14 cellular contexts compared by ENCODE assay signal in genomic region chr1:169584483-169585144, GRCh38. TPM values are rescaled to one million over a fixed set of nuclear protein-coding genes. Genes with fewer than 3 reads are reported as not detected.
A peak's percentile ranks its signal among the peaks of the same experiment; 100 is the strongest.
DNase-seq lines count a peak whose midpoint lies in the region; ATAC-seq, FAIRE-seq and TF ChIP-seq lines count a peak whose summit lies in the region.
"Had no signal": no experiment of that assay in that cellular context is flagged by ENCODE, and none has a peak within 500 bp of the region (broad histone marks: within the 10 kb centered on the region; RNA-seq: fewer than 3 reads in every experiment).

No MANE protein-coding gene starts in this region.

- H3K9ac ChIP-seq in keratinocyte (ENCODE audit: control insufficient read depth, extremely low read depth, insufficient read depth, low read length) = no peak overlapping the region

- no peaks in the 10 kb centered on the region for H4K20me1 ChIP-seq in keratinocyte (ENCODE audit: control insufficient read depth, extremely low read depth, insufficient read depth, low read length)

- H3K9me1 ChIP-seq in keratinocyte (ENCODE audit: control insufficient read depth, extremely low read depth, insufficient read depth, low read length) = no peaks in the 10 kb centered on the region

- H3K27me3 Mint-ChIP-seq in activated CD4-positive, alpha-beta T cell treated with anti-CD3 and anti-CD28 coated beads, Interleukin-2, amount 10 ng/mL, durations not matched to agents 7 days and 5 days = no peaks in the 10 kb centered on the region

- H3K9me3 ChIP-seq in A549 = no peaks in the 10 kb centered on the region
- H3K9me3 ChIP-seq in keratinocyte (ENCODE audit: control insufficient read depth, low read depth, low read length) = no peaks in the 10 kb centered on the region
- H3K9me3 ChIP-seq: heart left ventricle, pancreas, SJSA1 had no signal

- TF ChIP-seq CTCF in A549 (IDR thresholded peaks at IDR 0.05) = no peak
- no peak for TF ChIP-seq CTCF in D721Med (IDR thresholded peaks at IDR 0.05; ENCODE audit: insufficient read depth, missing control alignments)
- TF ChIP-seq CTCF in keratinocyte (optimal IDR thresholded peaks at IDR 0.05 in 1 of 3, IDR thresholded peaks at IDR 0.05 in 1 of 3, conservative IDR thresholded peaks at IDR 0.05 in 1 of 3; ENCODE audit: extremely low read depth in 1 of 3, insufficient read depth in 2 of 3, low read length in 3 of 3) = no peak
- no peak for TF ChIP-seq CTCF in GM10266 (IDR thresholded peaks at IDR 0.05; ENCODE audit: control insufficient read depth, insufficient read depth, low read depth, missing control alignments)

- H3K4me3 Mint-ChIP-seq in activated CD4-positive, alpha-beta T cell treated with anti-CD3 and anti-CD28 coated beads, Interleukin-2, amount 10 ng/mL, durations not matched to agents 7 days and 5 days = peak overlapping the region; percentile 89

- H3K79me2 ChIP-seq in keratinocyte (ENCODE audit: control insufficient read depth, insufficient read depth, low read length) = no peaks in the 10 kb centered on the region

- H3K4me1 ChIP-seq in A549 (no peaks in the 10 kb centered on the region; the same call in 2 of the 3 replicates), keratinocyte (ENCODE audit: control insufficient read depth, extremely low read depth, insufficient read depth, low read length) (peaks cover 8% of the 10 kb centered on the region)
- H3K4me1 ChIP-seq: pancreas, SJSA1 had no signal

- no peak for ATAC-seq in A549
- no peak for ATAC-seq in HG03520 (IDR thresholded peaks at IDR 0.05; ENCODE audit: unreplicated experiment)
- no peak for ATAC-seq in SK-N-SH treated with all-trans-retinoic acid at 6 μM for 48 hours
- ATAC-seq: heart left ventricle, pancreas had no signal

- CTCF ChIA-PET in A549 (lab: Yijun Ruan, JAX) = interaction anchor here (1.4 kb wide), 1 partner anchor 127 kb away, joined by 3 read pairs; no protein-coding TSS in a partner anchor
- CTCF ChIA-PET in activated CD4-positive, alpha-beta T cell treated with anti-CD3 and anti-CD28 coated beads, Interleukin-2, amount 10 ng/mL, durations not matched to agents 7 days and 5 days (lab: Charles Lee) = no interaction called here

- H3K4me3 ChIP-seq in A549 (no peak overlapping the region), keratinocyte (ENCODE audit: control insufficient read depth in 2 of 3, extremely low read depth in 1 of 3, insufficient read depth in 2 of 3, low read depth in 1 of 3, low read length in 3 of 3) (no peak overlapping the region)
- H3K4me3 ChIP-seq: pancreas, SJSA1 had no signal

- DNase-seq in A549 (ENCODE audit: low read depth in 1 of 2, low spot score in 1 of 2) (peak in 1 of 2 experiments; percentile 9), D721Med (ENCODE audit: insufficient read length, low spot score) (no peak), keratinocyte (ENCODE audit: low read depth, low spot score) (no peak), GM10266 (ENCODE audit: extremely low spot score) (no peak), COLO829 (ENCODE audit: low spot score) (no peak)
- DNase-seq in activated CD4-positive, alpha-beta T cell treated with anti-CD3 and anti-CD28 coated beads, Interleukin-2, amount 10 ng/mL, durations not matched to agents 7 days and 5 days = no peak
- DNase-seq: heart left ventricle, NCI-H1105 treated with DMSO at 0.1 percent for 48 hours, NCI-H510A, pancreas had no signal

- WGBS in A549 (ENCODE audit: missing lambda C conversion rate) = 35% methylated on average over 4 of the region's 4 CpGs

- no peak for TF ChIP-seq EP300 in A549 (IDR thresholded peaks at IDR 0.05)

- FAIRE-seq in A549 (lab: Jason Lieb, UNC) (no peak), D721Med (lab: Jason Lieb, UNC) (peak; percentile 70), keratinocyte (lab: Jason Lieb, UNC) (no peak)

- dilution Hi-C loops in keratinocyte (cut with MboI; ENCODE audit: extremely low pct_ligation_motif_present, low sequenced_read_pairs) = no loop called here

- peak overlapping the region; percentile 92 for H3K27ac Mint-ChIP-seq in activated CD4-positive, alpha-beta T cell treated with anti-CD3 and anti-CD28 coated beads, Interleukin-2, amount 10 ng/mL, durations not matched to agents 7 days and 5 days

- POLR2A ChIA-PET in A549 (lab: Yijun Ruan, JAX) = no interaction called here
- POLR2A ChIA-PET in activated CD4-positive, alpha-beta T cell treated with anti-CD3 and anti-CD28 coated beads, Interleukin-2, amount 10 ng/mL, durations not matched to agents 7 days and 5 days (lab: Charles Lee) = no interaction called here

- TF ChIP-seq POLR2A in A549 (IDR thresholded peaks at IDR 0.05; ENCODE audit: low read length) = no peak

- H3K36me3 ChIP-seq in keratinocyte (ENCODE audit: control insufficient read depth in 2 of 2, extremely low read depth in 1 of 2, insufficient read depth in 2 of 2, low read length in 2 of 2) = no peaks in the 10 kb centered on the region
- H3K36me3 ChIP-seq: heart left ventricle, pancreas, SJSA1 had no signal

- H3K4me2 ChIP-seq in A549 (peak overlapping the region; percentile 25; the same call in 1 of the 3 replicates), keratinocyte (ENCODE audit: control insufficient read depth, extremely low read depth, insufficient read depth, low read depth, low read length) (peak overlapping the region; percentile 50)

- H3K27me3 ChIP-seq in keratinocyte (ENCODE audit: control insufficient read depth, extremely low read depth, insufficient read depth, low read length) = no peaks in the 10 kb centered on the region

- peak overlapping the region; percentile 23 for H2AFZ ChIP-seq in keratinocyte (ENCODE audit: control insufficient read depth, low read length)

- H3K27ac ChIP-seq in A549 (no peak overlapping the region), keratinocyte (ENCODE audit: control insufficient read depth, insufficient read depth, low read length) (no peak overlapping the region)
- H3K27ac ChIP-seq: C4-2B, pancreas, SJSA1 had no signal

- peaks cover 65% of the 10 kb centered on the region for H3K4me1 Mint-ChIP-seq in activated CD4-positive, alpha-beta T cell treated with anti-CD3 and anti-CD28 coated beads, Interleukin-2, amount 10 ng/mL, durations not matched to agents 7 days and 5 days

- H3K9me3 Mint-ChIP-seq in activated CD4-positive, alpha-beta T cell treated with anti-CD3 and anti-CD28 coated beads, Interleukin-2, amount 10 ng/mL, durations not matched to agents 7 days and 5 days = no peaks in the 10 kb centered on the region

- no peaks in the 10 kb centered on the region for H3K36me3 Mint-ChIP-seq in activated CD4-positive, alpha-beta T cell treated with anti-CD3 and anti-CD28 coated beads, Interleukin-2, amount 10 ng/mL, durations not matched to agents 7 days and 5 days (ENCODE audit: low read depth)

- TF ChIP-seq RAD21 in A549 (conservative IDR thresholded peaks at IDR 0.05 in 1 of 2, IDR thresholded peaks at IDR 0.05 in 1 of 2) = no peak

TF ChIP-seq in A549, 52 proteins besides CTCF, POLR2A, EP300 and RAD21 (continues in another document):
- TF ChIP-seq MAFK (IDR thresholded peaks at IDR 0.05; ENCODE audit: partially characterized antibody) (no peak), RCOR1 (IDR thresholded peaks at IDR 0.05; ENCODE audit: low read depth, low read length) (no peak)

TF ChIP-seq in SK-N-SH treated with all-trans-retinoic acid at 6 μM for 48 hours, 23 proteins besides CTCF, POLR2A, EP300 and RAD21 (continues in another document):
- TF ChIP-seq ISL1 (CRISPR knock-in tag; IDR thresholded peaks at IDR 0.05) = no peak

RNA-seq across cellular contexts. Expression of gene F5, which starts 1.7 kb away (rescaled TPM):
- polyA plus RNA-seq in A549 (2011; rRNA removed) (0.36 and 1.4 TPM in 2 replicates), A549 (2017; fragmentation: RNase III; extraction: RNeasy Plus Mini Kit Qiagen cat#74134 plus additional on column Dnase treatment) (0.03 to 0.04 TPM (median 0.04 TPM) in 3 replicates), keratinocyte (0.01 TPM in 1 of 3 replicates, not detected in the others)
- polyA plus RNA-seq in A549 (2012; cell fraction: cytosol; rRNA removed) = 0.01 and 0.04 TPM in 2 replicates
- polyA plus RNA-seq in A549 (2012; cell fraction: nucleus; rRNA removed) = 0.06 and 0.22 TPM in 2 replicates
- 0.33 and 0.44 TPM in 2 replicates for polyA minus RNA-seq in A549 (2011; rRNA and poly(A)+ RNA removed)
- 10 to 100 TPM; 12.2 to 15.7 TPM for total RNA-seq in activated CD4-positive, alpha-beta T cell treated with anti-CD3 and anti-CD28 coated beads, Interleukin-2, amount 10 ng/mL, durations not matched to agents 7 days and 5 days
- polyA plus RNA-seq in keratinocyte (2011; ENCODE audit: low read depth) = 0.04 TPM
- polyA plus RNA-seq in keratinocyte (2011; cell fraction: cytosol; rRNA removed) = not detected in 2 replicates
- polyA plus RNA-seq in keratinocyte (2011; cell fraction: nucleus; rRNA removed) = not detected in 2 replicates
- polyA plus RNA-seq in keratinocyte (2012; ENCODE audit: low replicate concordance) = 0.01 TPM in 1 of 2 replicates, not detected in the other
- not detected in 3 replicates for polyA minus RNA-seq in keratinocyte
- polyA minus RNA-seq in keratinocyte (2011; cell fraction: cytosol; rRNA and poly(A)+ RNA removed) = not detected
- not detected in 2 replicates for polyA minus RNA-seq in keratinocyte (2011; cell fraction: nucleus; rRNA and poly(A)+ RNA removed)
- total RNA-seq: SJSA1 had no signal

RNA-seq across cellular contexts. Expression of gene SELP, which starts 45.3 kb away (rescaled TPM):
- polyA plus RNA-seq in A549 (2011; rRNA removed) (not detected in 2 replicates), A549 (2017; fragmentation: RNase III; extraction: RNeasy Plus Mini Kit Qiagen cat#74134 plus additional on column Dnase treatment) (not detected in 3 replicates), keratinocyte (0.09 TPM in 1 of 3 replicates, not detected in the others)
- polyA plus RNA-seq in A549 (2012; cell fraction: cytosol; rRNA removed) = not detected in 2 replicates
- not detected in 2 replicates for polyA plus RNA-seq in A549 (2012; cell fraction: nucleus; rRNA removed)
- polyA minus RNA-seq in A549 (2011; rRNA and poly(A)+ RNA removed) = not detected in 2 replicates
- under 1 TPM; 0.45 to 0.48 TPM for total RNA-seq in activated CD4-positive, alpha-beta T cell treated with anti-CD3 and anti-CD28 coated beads, Interleukin-2, amount 10 ng/mL, durations not matched to agents 7 days and 5 days
- not detected for polyA plus RNA-seq in keratinocyte (2011; ENCODE audit: low read depth)
- not detected in 2 replicates for polyA plus RNA-seq in keratinocyte (2011; cell fraction: cytosol; rRNA removed)
- polyA plus RNA-seq in keratinocyte (2011; cell fraction: nucleus; rRNA removed) = not detected in 2 replicates
- not detected in 2 replicates for polyA plus RNA-seq in keratinocyte (2012; ENCODE audit: low replicate concordance)
- not detected in 3 replicates for polyA minus RNA-seq in keratinocyte
- not detected for polyA minus RNA-seq in keratinocyte (2011; cell fraction: cytosol; rRNA and poly(A)+ RNA removed)
- not detected in 2 replicates for polyA minus RNA-seq in keratinocyte (2011; cell fraction: nucleus; rRNA and poly(A)+ RNA removed)
- total RNA-seq: SJSA1 had no signal
